Comparison of ENCODE assay signal across 20 cellular contexts in genomic region chr22:21977814-21978213, GRCh38.
"Had no signal": no experiment of that assay in that cellular context is flagged by ENCODE, and none has a peak within 500 bp of the region (broad histone marks: within the 10 kb centered on the region; RNA-seq: fewer than 3 reads in every experiment).

No MANE protein-coding gene starts in this region.

- H3K27me3 ChIP-seq: breast epithelium, colonic mucosa, dorsolateral prefrontal cortex, esophagus muscularis mucosa, gastrocnemius medialis, stomach, testis had no signal

- H3K36me3 Mint-ChIP-seq: activated naive CD4-positive, alpha-beta T cell treated with anti-CD3 and anti-CD28 coated beads, Interleukin-2, amount 50 U/mL, for 24 hours had no signal

- H3K27ac ChIP-seq: breast epithelium, colonic mucosa, dorsolateral prefrontal cortex, esophagus muscularis mucosa, gastrocnemius medialis, prostate gland, stomach, testis had no signal

- H3K27me3 Mint-ChIP-seq: activated naive CD4-positive, alpha-beta T cell treated with anti-CD3 and anti-CD28 coated beads, Interleukin-2, amount 50 U/mL, for 24 hours; central memory CD8-positive, alpha-beta T cell; type B pancreatic cell had no signal

- H3K4me3 Mint-ChIP-seq: activated naive CD4-positive, alpha-beta T cell treated with anti-CD3 and anti-CD28 coated beads, Interleukin-2, amount 50 U/mL, for 24 hours; activated T-cell treated with anti-CD3 and anti-CD28 coated beads, Interleukin-2, amount 50 U/mL, for 72 hours; central memory CD8-positive, alpha-beta T cell had no signal

- H3K27ac Mint-ChIP-seq: activated T-cell treated with anti-CD3 and anti-CD28 coated beads, Interleukin-2, amount 50 U/mL, for 72 hours had no signal

- ATAC-seq: activated T-cell treated with anti-CD3 and anti-CD28 coated beads, Interleukin-2, amount 50 U/mL, for 72 hours; gastrocnemius medialis; left cardiac atrium had no signal

- DNase-seq: activated CD4-positive, alpha-beta T cell treated with anti-CD3 and anti-CD28 coated beads for 1 hour; activated CD4-positive, alpha-beta T cell treated with anti-CD3 and anti-CD28 coated beads, Interleukin-2, amount 50 U/mL, for 1 hour; activated CD8-positive, alpha-beta memory T cell treated with anti-CD3 and anti-CD28 coated beads, Interleukin-2, amount 50 U/mL, for 48 hours; activated gamma-delta T cell; activated T-cell treated with anti-CD3 and anti-CD28 coated beads, Interleukin-2, amount 50 U/mL, for 72 hours; colonic mucosa; dorsolateral prefrontal cortex; gastrocnemius medialis; hypothalamus; left cardiac atrium; stimulated activated CD4-positive, alpha-beta T cell treated with anti-CD3 and anti-CD28 coated beads, Interleukin-4, amount 100 ng/mL, for 24 hours; stomach; T-helper 9 cell; testis had no signal

- H3K4me1 ChIP-seq: testis had no signal

- H3K9me3 Mint-ChIP-seq: activated naive CD4-positive, alpha-beta T cell treated with anti-CD3 and anti-CD28 coated beads, Interleukin-2, amount 50 U/mL, for 24 hours; activated T-cell treated with anti-CD3 and anti-CD28 coated beads, Interleukin-2, amount 50 U/mL, for 72 hours; central memory CD8-positive, alpha-beta T cell; type B pancreatic cell had no signal

- H3K9me3 ChIP-seq: breast epithelium, colonic mucosa, esophagus muscularis mucosa, gastrocnemius medialis, prostate gland, stomach, testis had no signal

- H3K4me3 ChIP-seq: breast epithelium, colonic mucosa, dorsolateral prefrontal cortex, esophagus muscularis mucosa, gastrocnemius medialis, prostate gland, stomach, testis had no signal

- H3K36me3 ChIP-seq: breast epithelium, colonic mucosa had no signal
